ENCODE assay signal across 8 cellular contexts in the genomic region with DNA sequence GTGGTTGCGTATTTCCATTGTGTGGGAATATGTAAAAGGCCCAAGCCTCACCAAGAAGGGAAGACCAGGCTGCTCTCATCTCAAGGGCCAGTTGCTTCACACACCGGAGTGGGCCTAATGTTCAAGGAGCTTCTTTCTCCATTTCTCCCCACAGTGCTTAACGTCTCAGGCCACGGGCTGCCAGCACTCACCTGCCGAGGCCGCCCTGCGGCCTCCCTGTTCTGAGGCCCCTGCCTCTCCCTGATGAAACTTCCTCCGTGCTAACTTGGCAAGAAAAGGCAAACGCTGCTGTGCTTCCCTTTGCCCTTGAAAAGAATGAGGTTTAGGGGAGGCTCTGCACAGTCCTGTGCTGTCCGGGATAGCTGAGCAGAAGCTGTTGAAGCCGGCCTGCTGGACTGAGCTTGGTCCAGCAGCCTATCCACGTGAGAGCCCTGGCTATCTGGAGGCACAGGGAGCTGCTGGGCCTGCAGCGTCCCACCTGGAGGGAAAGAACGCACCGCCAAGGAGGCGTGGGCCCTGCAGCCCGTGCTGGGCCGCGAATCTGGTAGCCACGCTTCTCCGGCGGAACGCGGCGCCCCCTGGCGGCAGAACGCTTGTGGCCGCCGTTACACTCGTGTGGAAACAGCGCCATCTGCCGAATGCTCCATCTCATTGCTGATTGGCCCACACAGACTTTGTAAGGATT.
DNase-seq lines count a peak whose midpoint lies in the region; ATAC-seq and TF ChIP-seq lines count a peak whose summit lies in the region.

No MANE protein-coding gene starts in this region.

- TF ChIP-seq CTCF in gastrocnemius medialis (IDR thresholded peaks at IDR 0.05 in 4 of 5, conservative IDR thresholded peaks at IDR 0.05 in 1 of 5) = peak; percentile 99 to 100 (median 99)

- TF ChIP-seq POLR2A in gastrocnemius medialis (IDR thresholded peaks at IDR 0.05) = no peak

- peak; percentile 75 for ATAC-seq in HG02588 (IDR thresholded peaks at IDR 0.05; ENCODE audit: unreplicated experiment)
- peak; percentile 91 to 96 for ATAC-seq in gastrocnemius medialis
- ATAC-seq in HG02571 (IDR thresholded peaks at IDR 0.05; ENCODE audit: unreplicated experiment) = no peak

- peaks cover 4 to 5% of the 10 kb centered on the region in 2 donors for H3K4me1 ChIP-seq in gastrocnemius medialis

- H3K4me3 ChIP-seq in gastrocnemius medialis = no peak overlapping the region

- no peaks in the 10 kb centered on the region for H3K27me3 ChIP-seq in gastrocnemius medialis

- in situ Hi-C loops in G401 (cut with HindIII; ENCODE audit: low sequenced_read_pairs) (no loop called here), gastrocnemius medialis (cut with MboI; ENCODE audit: low sequenced_read_pairs in 4 of 4) (loop anchor here (5.0 to 10.0 kb wide), 3 partner anchors 87 to 100 kb away; no protein-coding TSS in a partner anchor)

- no peak overlapping the region for H3K27ac ChIP-seq in gastrocnemius medialis

- peak; percentile 85 for DNase-seq in G401 (ENCODE audit: low spot score)
- peak; percentile 81 for DNase-seq in NCI-H146 treated with DMSO at 0.1 percent for 48 hours (lab: John Stamatoyannopoulos, UW; ENCODE audit: unreplicated experiment)
- peak; percentile 55 for DNase-seq in T-helper 22 cell (ENCODE audit: low read depth)
- DNase-seq in amygdala (lab: John Stamatoyannopoulos, UW) = peak in 52 of 56 donors; percentile 12 to 89 (median 64)
- DNase-seq in hepatic stellate cell (ENCODE audit: low spot score) = peak; percentile 51
- peak; percentile 51 to 71 for DNase-seq in gastrocnemius medialis

- H3K9me3 ChIP-seq in gastrocnemius medialis = no peaks in the 10 kb centered on the region

- intact Hi-C loops in gastrocnemius medialis (cut with DNase I; ENCODE audit: low total_unique reads) = loop anchor here (1.0 kb wide), 1 partner anchor 98 kb away; no protein-coding TSS in a partner anchor

- no peaks in the 10 kb centered on the region for H3K36me3 ChIP-seq in gastrocnemius medialis
